In genomic region chr12:124530637-124531263, GRCh38 we compare ENCODE assay signal across 1 cellular context.
TF ChIP-seq lines count a peak whose summit lies in the region.

No MANE protein-coding gene starts in this region.

TF ChIP-seq in K562, 482 proteins besides CTCF, POLR2A, EP300 and RAD21:
- TF ChIP-seq SRSF1 (IDR thresholded peaks at IDR 0.05; ENCODE audit: low read depth, low read length) (no peak), ZKSCAN8 (CRISPR knock-in tag; IDR thresholded peaks at IDR 0.05) (peak; percentile 81)
